Comparison of ENCODE assay signal across 18 cellular contexts in the genomic region with DNA sequence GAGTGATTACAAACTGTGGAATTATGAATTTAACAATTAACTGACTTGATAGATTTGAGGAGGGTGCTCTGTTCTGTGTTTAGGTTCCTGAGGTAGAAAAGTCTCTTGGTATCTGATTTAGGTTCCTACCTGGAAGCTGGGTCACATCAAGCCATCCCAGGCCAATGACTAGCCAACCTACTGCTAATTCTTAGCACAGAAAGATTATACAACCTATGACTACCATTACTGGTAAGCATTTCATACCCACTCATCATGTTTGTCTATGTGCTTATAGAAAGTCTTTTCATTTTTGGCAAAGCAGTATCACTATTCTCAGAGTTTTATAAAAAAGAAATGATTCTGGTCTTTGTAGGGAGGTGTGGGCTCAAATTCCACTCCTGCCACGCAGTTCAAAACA. TPM values are rescaled to one million over a fixed set of nuclear protein-coding genes. Genes with fewer than 3 reads are reported as not detected.
DNase-seq lines count a peak whose midpoint lies in the region; TF ChIP-seq lines count a peak whose summit lies in the region.
"Had no signal": no experiment of that assay in that cellular context is flagged by ENCODE, and none has a peak within 500 bp of the region (broad histone marks: within the 10 kb centered on the region; RNA-seq: fewer than 3 reads in every experiment).

No MANE protein-coding gene starts in this region.

- H3K4me3 ChIP-seq in Karpas-422 (ENCODE audit: low read length) (no peak overlapping the region), dorsolateral prefrontal cortex (no peak overlapping the region), osteoblast (ENCODE audit: insufficient read depth, low read length) (no peak overlapping the region), uterus (no peak overlapping the region), tibial nerve (no peak overlapping the region)
- H3K4me3 ChIP-seq: body of pancreas, GM12878, HAP-1 had no signal

- peak overlapping the region; percentile 29 for H3K4me3 Mint-ChIP-seq in T-helper 1 cell treated with Interleukin-12 subunit alpha and Interleukin-12 subunit beta and Interleukin-4 antibody, amounts not matched to agents 30 μg/mL and 1 μg/mL, for 36 hours

- peaks cover 2% of the 10 kb centered on the region for H3K36me3 Mint-ChIP-seq in T-helper 1 cell treated with Interleukin-12 subunit alpha and Interleukin-12 subunit beta and Interleukin-4 antibody, amounts not matched to agents 30 μg/mL and 1 μg/mL, for 36 hours (ENCODE audit: low read depth)

- intact Hi-C loops in dorsolateral prefrontal cortex (cut with DNase I) (loop anchor here in 1 of 2 donors (2.0 kb wide), 1 partner anchor 41 kb away; no protein-coding TSS in a partner anchor), uterus (cut with DNase I; ENCODE audit: low total_unique reads) (no loop called here)

- H3K36me3 ChIP-seq in Karpas-422 (ENCODE audit: insufficient read depth, low read length), result no peaks in the 10 kb centered on the region
- no peaks in the 10 kb centered on the region for H3K36me3 ChIP-seq in osteoblast (ENCODE audit: insufficient read depth, low read length)
- H3K36me3 ChIP-seq in uterus, result no peaks in the 10 kb centered on the region
- no peaks in the 10 kb centered on the region for H3K36me3 ChIP-seq in tibial nerve
- H3K36me3 ChIP-seq: HAP-1 had no signal

- peaks cover 61% of the 10 kb centered on the region for H3K4me1 Mint-ChIP-seq in T-helper 1 cell treated with Interleukin-12 subunit alpha and Interleukin-12 subunit beta and Interleukin-4 antibody, amounts not matched to agents 30 μg/mL and 1 μg/mL, for 36 hours (ENCODE audit: low read depth)

- no peaks in the 10 kb centered on the region for H3K9me3 Mint-ChIP-seq in T-helper 1 cell treated with Interleukin-12 subunit alpha and Interleukin-12 subunit beta and Interleukin-4 antibody, amounts not matched to agents 30 μg/mL and 1 μg/mL, for 36 hours

- TF ChIP-seq CTCF in dorsolateral prefrontal cortex (IDR thresholded peaks at IDR 0.05 in 54 of 56, conservative IDR thresholded peaks at IDR 0.05 in 2 of 56; ENCODE audit: low read depth in 1 of 56, partially characterized antibody in 56 of 56), result no peak
- no peak for TF ChIP-seq CTCF in osteoblast (IDR thresholded peaks at IDR 0.05; ENCODE audit: extremely low read depth, low read depth, low read length)
- TF ChIP-seq CTCF in uterus (IDR thresholded peaks at IDR 0.05), result no peak
- TF ChIP-seq CTCF in tibial nerve (IDR thresholded peaks at IDR 0.05), result no peak

- no peaks in the 10 kb centered on the region for H3K9me3 ChIP-seq in Karpas-422 (ENCODE audit: low read length)
- no peaks in the 10 kb centered on the region for H3K9me3 ChIP-seq in osteoblast (ENCODE audit: low read depth, low read length)
- H3K9me3 ChIP-seq in uterus, result no peaks in the 10 kb centered on the region
- no peaks in the 10 kb centered on the region for H3K9me3 ChIP-seq in tibial nerve
- H3K9me3 ChIP-seq: body of pancreas, HAP-1 had no signal

- H3K9me2 ChIP-seq in Karpas-422 (replicated peaks; ENCODE audit: insufficient read depth, low read length), result no peaks in the 10 kb centered on the region

- H3K79me2 ChIP-seq in Karpas-422 (ENCODE audit: low read length) (no peaks in the 10 kb centered on the region), osteoblast (ENCODE audit: insufficient read depth, low read length) (peaks cover 70% of the 10 kb centered on the region)

- H4K20me1 ChIP-seq in Karpas-422 (ENCODE audit: insufficient read depth, low read depth, low read length), result no peaks in the 10 kb centered on the region; the same call in 1 of the 2 replicates
- H4K20me1 ChIP-seq in osteoblast (ENCODE audit: insufficient read depth, low read length), result peaks cover 8% of the 10 kb centered on the region

- H3K4me1 ChIP-seq in Karpas-422 (ENCODE audit: low read length) (peaks cover 19% of the 10 kb centered on the region), osteoblast (ENCODE audit: insufficient read depth, low read length) (peaks cover 38% of the 10 kb centered on the region), uterus (peaks cover 4 to 5% of the 10 kb centered on the region in 2 donors), tibial nerve (peaks cover 0 to 58% (median 21%) of the 10 kb centered on the region in 4 donors)

- TF ChIP-seq EP300 in tibial nerve (IDR thresholded peaks at IDR 0.05), result no peak

- no peak overlapping the region for H3K27ac ChIP-seq in Karpas-422 (ENCODE audit: low read length)
- peak overlapping the region in 37 of 59 donors; percentile 1 to 86 (median 60) for H3K27ac ChIP-seq in dorsolateral prefrontal cortex
- peak overlapping the region; percentile 85 for H3K27ac ChIP-seq in osteoblast (ENCODE audit: low read depth, low read length)
- H3K27ac ChIP-seq in uterus, result peak overlapping the region in 1 of 2 donors; percentile 31
- H3K27ac ChIP-seq in tibial nerve, result peak overlapping the region in 2 of 4 donors; percentile 5 to 18

- H2AFZ ChIP-seq in Karpas-422 (ENCODE audit: low read length), result no peak overlapping the region
- no peak overlapping the region for H2AFZ ChIP-seq in osteoblast (ENCODE audit: low read length)

- no peak for TF ChIP-seq POLR2A in uterus (IDR thresholded peaks at IDR 0.05)
- TF ChIP-seq POLR2A in tibial nerve (IDR thresholded peaks at IDR 0.05), result no peak

- no peak overlapping the region for H3K27ac Mint-ChIP-seq in T-helper 1 cell treated with Interleukin-12 subunit alpha and Interleukin-12 subunit beta and Interleukin-4 antibody, amounts not matched to agents 30 μg/mL and 1 μg/mL, for 36 hours

- H3K27me3 ChIP-seq in Karpas-422 (ENCODE audit: low read length) (no peaks in the 10 kb centered on the region), dorsolateral prefrontal cortex (no peaks in the 10 kb centered on the region), osteoblast (ENCODE audit: insufficient read depth, low read length) (no peaks in the 10 kb centered on the region), uterus (no peaks in the 10 kb centered on the region), tibial nerve (no peaks in the 10 kb centered on the region)
- H3K27me3 ChIP-seq: body of pancreas had no signal

- H3K27me3 Mint-ChIP-seq in T-helper 1 cell treated with Interleukin-12 subunit alpha and Interleukin-12 subunit beta and Interleukin-4 antibody, amounts not matched to agents 30 μg/mL and 1 μg/mL, for 36 hours (ENCODE audit: low read depth), result no peaks in the 10 kb centered on the region

- no peak for DNase-seq in T-helper 1 cell
- no peak for DNase-seq in Karpas-422
- DNase-seq in dorsolateral prefrontal cortex, result no peak
- no peak for DNase-seq in osteoblast (ENCODE audit: insufficient read length, low spot score, missing footprints)
- DNase-seq in DMS153 (lab: John Stamatoyannopoulos, UW), result no peak
- no peak for DNase-seq in uterus
- no peak for DNase-seq in tibial nerve (ENCODE audit: low spot score in 2 of 2)
- DNase-seq: 8988T; activated effector memory CD4-positive, alpha-beta T cell treated with anti-CD3 and anti-CD28 coated beads, Interleukin-2, amount 50 U/mL, for 16 hours; mesendoderm; NCI-H1105 treated with DMSO at 0.1 percent for 48 hours; NCI-H345; SIG-M5; stimulated activated naive CD4-positive, alpha-beta T cell treated with Interleukin-2 at 50 U/mL for 16 hours had no signal

- H3K4me2 ChIP-seq in Karpas-422 (ENCODE audit: low read depth, low read length, poor library complexity, severe bottlenecking) (peak overlapping the region; percentile 17), osteoblast (ENCODE audit: insufficient read depth, low read length) (no peak overlapping the region)

- 53 to 58% methylated on average over 1 of the region's 1 CpG for WGBS in tibial nerve, 2 donors

- H3K9ac ChIP-seq in Karpas-422 (ENCODE audit: low read length), result no peak overlapping the region

RNA-seq across cellular contexts. Expression of a gene that starts 49.7 kb away (rescaled TPM):
- not detected in 2 replicates for total RNA-seq in Karpas-422 (2014; rRNA removed; shearing (Covaris generic); ENCODE audit: low replicate concordance)
- total RNA-seq in dorsolateral prefrontal cortex (100 to 1,000 TPM; 111 to 197 (median 146) TPM), osteoblast (63.9 and 64.8 TPM in 2 replicates), uterus (10 to 100 TPM; 35.4 to 95.7 (median 52.3) TPM), tibial nerve (10 to 100 TPM; 38.7 to 50.3 (median 41.6) TPM)

Comparison
In these comparisons a context has a peak if more than half of its experiments do, and no peak if none do; other contexts are left out.
1. RNA of a gene that starts 49.7 kb away (total RNA-seq): 111 to 197 TPM in dorsolateral prefrontal cortex, 63.9 to 64.8 TPM in osteoblast, 35.4 to 95.7 TPM in uterus and 38.7 to 50.3 TPM in tibial nerve; not detected in Karpas-422; every median in the first group is over 10 times any median in the second.